In the genomic region with DNA sequence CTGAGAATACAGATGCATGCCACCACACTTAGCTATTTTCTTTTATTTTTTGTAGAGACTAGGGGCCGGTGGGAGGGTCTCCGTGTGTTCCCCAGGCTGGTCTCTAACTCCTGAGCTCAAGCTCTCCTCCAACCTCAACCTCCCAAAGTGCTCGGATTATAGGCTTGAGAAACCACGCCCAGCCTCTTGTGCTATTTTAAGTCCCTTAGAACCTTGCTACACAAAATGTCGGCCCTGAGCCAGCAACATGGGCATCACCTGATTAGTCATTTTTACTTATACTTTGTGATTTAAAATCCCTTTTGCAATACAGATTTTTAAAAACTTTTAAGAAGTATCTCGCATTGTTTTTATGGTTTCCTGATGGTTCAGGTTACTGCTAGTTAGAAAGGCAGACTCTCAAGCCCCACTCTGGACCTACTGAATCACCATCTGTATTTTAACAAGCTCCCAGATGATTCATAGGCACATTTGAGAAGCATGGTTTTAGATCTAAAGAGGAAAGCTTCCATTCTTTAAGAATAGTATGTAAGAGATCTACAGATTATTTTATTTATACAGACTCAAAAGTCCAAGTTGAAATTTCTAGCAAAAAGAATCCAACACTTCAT, we compare ENCODE assay signal across 25 cellular contexts.
"Had no signal": no experiment of that assay in that cellular context is flagged by ENCODE, and none has a peak within 500 bp of the region (broad histone marks: within the 10 kb centered on the region; RNA-seq: fewer than 3 reads in every experiment).

No MANE protein-coding gene starts in this region.

- H3K4me1 ChIP-seq: colonic mucosa, esophagus squamous epithelium, gastrocnemius medialis, heart right ventricle, left lung, lower lobe of right lung had no signal

- H3K36me3 ChIP-seq: colonic mucosa, esophagus squamous epithelium, gastrocnemius medialis, heart right ventricle, left lung, lower lobe of right lung had no signal

- H3K4me3 Mint-ChIP-seq: dendritic cell treated with granulocyte-macrophage colony-stimulating factor and Interleukin-4, amounts not matched to agents 40 ng/mL and 50 ng/mL, for 4 days; effector memory CD8-positive, alpha-beta T cell; endodermal cell; mesothelial cell of epicardium; naive B cell had no signal

- H3K4me3 ChIP-seq: colonic mucosa, esophagus squamous epithelium, gastrocnemius medialis, heart right ventricle, left lung, lower lobe of right lung, mucosa of descending colon had no signal

- H3K9me3 Mint-ChIP-seq: dendritic cell treated with granulocyte-macrophage colony-stimulating factor and Interleukin-4, amounts not matched to agents 40 ng/mL and 50 ng/mL, for 4 days; effector memory CD8-positive, alpha-beta T cell; mesothelial cell of epicardium had no signal

- H3K27ac ChIP-seq: colonic mucosa, epithelial cell of prostate, esophagus squamous epithelium, gastrocnemius medialis, heart right ventricle, left lung, lower lobe of right lung had no signal

- H3K27ac Mint-ChIP-seq: dendritic cell treated with granulocyte-macrophage colony-stimulating factor and Interleukin-4, amounts not matched to agents 40 ng/mL and 50 ng/mL, for 4 days; effector memory CD8-positive, alpha-beta T cell; endodermal cell; mesothelial cell of epicardium; naive B cell had no signal

- H3K9me3 ChIP-seq: colonic mucosa, esophagus squamous epithelium, gastrocnemius medialis, heart right ventricle, left lung, lower lobe of right lung, mucosa of descending colon had no signal

- H3K4me1 Mint-ChIP-seq: mesothelial cell of epicardium, naive B cell had no signal

- DNase-seq: colonic mucosa; cortex of kidney; effector CD8-positive, alpha-beta T cell; effector memory CD8-positive, alpha-beta T cell; endodermal cell; erythroblast; esophagus squamous epithelium; foreskin fibroblast; foreskin melanocyte; gastrocnemius medialis; glutamatergic neuron; head of caudate nucleus; heart right ventricle; hippocampal formation; left cardiac atrium; left lung; left ventricle myocardium superior; lower lobe of right lung; mesenchymal stem cell; mucosa of descending colon; naive B cell had no signal

- ATAC-seq: effector memory CD8-positive, alpha-beta T cell; esophagus mucosa; gastrocnemius medialis; heart right ventricle; left cardiac atrium; left lung; left ventricle myocardium superior; lower lobe of right lung; mucosa of descending colon had no signal

- H3K36me3 Mint-ChIP-seq: mesothelial cell of epicardium, naive B cell had no signal

- H3K27me3 Mint-ChIP-seq: dendritic cell treated with granulocyte-macrophage colony-stimulating factor and Interleukin-4, amounts not matched to agents 40 ng/mL and 50 ng/mL, for 4 days; effector memory CD8-positive, alpha-beta T cell; naive B cell had no signal

- H3K27me3 ChIP-seq: colonic mucosa, esophagus squamous epithelium, gastrocnemius medialis, left lung had no signal
